ENCODE assay signal across 10 cellular contexts in the genomic region with DNA sequence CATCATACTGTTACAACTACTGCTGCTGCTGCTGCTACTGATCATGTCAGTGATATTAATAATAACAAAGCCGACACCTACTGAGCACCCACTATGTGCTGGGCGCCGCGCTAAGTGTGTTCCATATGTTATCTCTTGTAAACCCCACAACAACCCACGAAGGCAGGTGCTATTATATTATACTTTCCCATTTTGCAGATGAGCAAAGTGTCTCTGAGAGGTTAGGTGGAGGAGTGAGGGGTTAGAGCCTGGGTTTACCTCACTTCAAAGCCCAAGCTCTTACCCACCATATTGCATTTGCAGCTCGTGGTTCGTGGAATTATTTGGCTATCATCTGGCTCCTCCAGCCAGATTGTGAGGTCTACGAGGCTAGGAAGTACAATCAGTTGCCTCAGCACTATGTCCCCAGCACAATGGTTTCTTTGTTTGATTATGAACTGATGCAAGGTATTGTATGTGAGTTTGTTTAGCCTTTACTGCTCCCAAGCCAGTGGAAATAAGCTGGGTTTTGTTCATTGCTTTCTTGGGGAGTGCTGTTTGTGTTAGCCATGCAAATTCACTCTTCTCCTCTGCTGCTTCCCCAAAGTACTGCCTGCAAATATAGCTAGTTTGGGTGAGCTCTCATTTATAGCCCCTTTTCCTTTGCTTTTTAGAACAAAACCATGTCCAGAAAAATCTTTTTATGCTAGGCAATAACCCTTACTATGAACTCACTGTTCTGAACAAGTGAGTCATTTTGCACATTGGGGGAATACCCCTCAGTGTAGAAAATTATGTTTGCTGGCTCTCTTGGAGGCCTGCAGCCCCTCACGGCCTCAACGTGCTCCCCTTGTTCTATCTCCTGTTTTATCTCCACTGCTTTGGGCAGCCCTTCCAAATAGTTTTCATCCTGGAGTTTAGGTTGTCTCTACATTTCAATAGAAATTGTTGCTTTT. TPM values are rescaled to one million over a fixed set of nuclear protein-coding genes. Genes with fewer than 3 reads are reported as not detected.
A peak's percentile ranks its signal among the peaks of the same experiment; 100 is the strongest.
DNase-seq lines count a peak whose midpoint lies in the region; ATAC-seq and TF ChIP-seq lines count a peak whose summit lies in the region.
"Had no signal": no experiment of that assay in that cellular context is flagged by ENCODE, and none has a peak within 500 bp of the region (broad histone marks: within the 10 kb centered on the region; RNA-seq: fewer than 3 reads in every experiment).

No MANE protein-coding gene starts in this region.

- no peak overlapping the region for H3K27ac ChIP-seq in GM23338 (ENCODE audit: low read depth)
- H3K27ac ChIP-seq: epithelial cell of prostate, PC-9 had no signal

- H3K4me1 Mint-ChIP-seq in GM23338 (peaks cover 55% of the 10 kb centered on the region), neural crest cell (peaks cover 63% of the 10 kb centered on the region)

- no peaks in the 10 kb centered on the region for H3K79me2 ChIP-seq in GM23338 (replicated peaks; ENCODE audit: insufficient read depth)

- H3K4me2 ChIP-seq in GM23338 = no peak overlapping the region
- H3K4me2 ChIP-seq: PC-9 had no signal

- H3K9me3 Mint-ChIP-seq in GM23338 = no peaks in the 10 kb centered on the region
- H3K9me3 Mint-ChIP-seq in neural crest cell = no peaks in the 10 kb centered on the region

- peak overlapping the region; percentile 57; the same call in 1 of the 2 replicates for H2AFZ ChIP-seq in GM23338
- H2AFZ ChIP-seq: PC-9 had no signal

- no peaks in the 10 kb centered on the region for H3K27me3 ChIP-seq in GM23338 (ENCODE audit: insufficient read depth)

- ATAC-seq in GM18519 (IDR thresholded peaks at IDR 0.05; ENCODE audit: low FRiP score, unreplicated experiment) (peak; percentile 63), GM23338 (no peak), HG03135 (IDR thresholded peaks at IDR 0.05; ENCODE audit: unreplicated experiment) (no peak)

- TF ChIP-seq CTCF in GM23338 (conservative IDR thresholded peaks at IDR 0.05; ENCODE audit: low read depth in 2 of 2) (no peak), neural crest cell (conservative IDR thresholded peaks at IDR 0.05) (no peak)

- H3K27me3 Mint-ChIP-seq in GM23338 (ENCODE audit: insufficient read depth, low read depth, poor library complexity) (peaks cover 8% of the 10 kb centered on the region), neural crest cell (ENCODE audit: low read depth) (peaks cover 79% of the 10 kb centered on the region)

- H3K4me3 Mint-ChIP-seq in GM23338 (no peak overlapping the region), neural crest cell (peak overlapping the region; percentile 35)

- DNase-seq in GM23338 (ENCODE audit: low spot score) (no peak), NCI-H748 treated with DMSO at 0.1 percent for 48 hours (lab: John Stamatoyannopoulos, UW) (peak; percentile 80), neural crest cell (ENCODE audit: low read depth, low spot score) (no peak), iPS-NIHi11 (ENCODE audit: low spot score) (no peak), GOT3 (lab: John Stamatoyannopoulos, UW) (no peak)
- DNase-seq: kidney, PC-9 had no signal

- H3K9me2 ChIP-seq in GM23338 (ENCODE audit: insufficient read depth) = peaks cover 5% of the 10 kb centered on the region

- no peak overlapping the region for H3K4me3 ChIP-seq in GM23338
- H3K4me3 ChIP-seq: PC-9 had no signal

- no peaks in the 10 kb centered on the region for H4K20me1 ChIP-seq in GM23338 (replicated peaks; ENCODE audit: insufficient read depth)

- no peaks in the 10 kb centered on the region for H3K36me3 ChIP-seq in GM23338 (ENCODE audit: insufficient read depth)

- H3K4me1 ChIP-seq in GM23338 (ENCODE audit: insufficient read depth) = peaks cover 21% of the 10 kb centered on the region

- H3K36me3 Mint-ChIP-seq in GM23338 (ENCODE audit: low read depth) (no peaks in the 10 kb centered on the region), neural crest cell (ENCODE audit: low read depth) (no peaks in the 10 kb centered on the region)

- H3K27ac Mint-ChIP-seq in GM23338 (peak overlapping the region; percentile 47; the same call in 1 of the 2 replicates), neural crest cell (ENCODE audit: unreplicated experiment) (peak overlapping the region; percentile 21)

- H3F3A ChIP-seq in GM23338 (replicated peaks; ENCODE audit: low read depth) = no peaks in the 10 kb centered on the region

TF ChIP-seq in GM23338, 12 proteins besides CTCF, POLR2A, EP300 and RAD21 (continues in another document):
- TF ChIP-seq ZNF331 (CRISPR knock-in tag; IDR thresholded peaks at IDR 0.05; ENCODE audit: low read depth) (no peak), STAT1 (IDR thresholded peaks at IDR 0.05; ENCODE audit: unreplicated experiment) (no peak), EZH2phosphoT487 (IDR thresholded peaks at IDR 0.05; ENCODE audit: unreplicated experiment) (no peak), NANOG (IDR thresholded peaks at IDR 0.05; ENCODE audit: borderline replicate concordance) (no peak), EZH2 (IDR thresholded peaks at IDR 0.05; ENCODE audit: low read depth, unreplicated experiment) (no peak), CREB1 (CRISPR knock-in tag; IDR thresholded peaks at IDR 0.05; ENCODE audit: low read depth) (no peak), ZNF114 (CRISPR knock-in tag; IDR thresholded peaks at IDR 0.05) (no peak), JUNB (IDR thresholded peaks at IDR 0.05; ENCODE audit: unreplicated experiment) (no peak), POLR2AphosphoS5 (IDR thresholded peaks at IDR 0.05; ENCODE audit: low read depth) (no peak)
- TF ChIP-seq, protein P1, sequence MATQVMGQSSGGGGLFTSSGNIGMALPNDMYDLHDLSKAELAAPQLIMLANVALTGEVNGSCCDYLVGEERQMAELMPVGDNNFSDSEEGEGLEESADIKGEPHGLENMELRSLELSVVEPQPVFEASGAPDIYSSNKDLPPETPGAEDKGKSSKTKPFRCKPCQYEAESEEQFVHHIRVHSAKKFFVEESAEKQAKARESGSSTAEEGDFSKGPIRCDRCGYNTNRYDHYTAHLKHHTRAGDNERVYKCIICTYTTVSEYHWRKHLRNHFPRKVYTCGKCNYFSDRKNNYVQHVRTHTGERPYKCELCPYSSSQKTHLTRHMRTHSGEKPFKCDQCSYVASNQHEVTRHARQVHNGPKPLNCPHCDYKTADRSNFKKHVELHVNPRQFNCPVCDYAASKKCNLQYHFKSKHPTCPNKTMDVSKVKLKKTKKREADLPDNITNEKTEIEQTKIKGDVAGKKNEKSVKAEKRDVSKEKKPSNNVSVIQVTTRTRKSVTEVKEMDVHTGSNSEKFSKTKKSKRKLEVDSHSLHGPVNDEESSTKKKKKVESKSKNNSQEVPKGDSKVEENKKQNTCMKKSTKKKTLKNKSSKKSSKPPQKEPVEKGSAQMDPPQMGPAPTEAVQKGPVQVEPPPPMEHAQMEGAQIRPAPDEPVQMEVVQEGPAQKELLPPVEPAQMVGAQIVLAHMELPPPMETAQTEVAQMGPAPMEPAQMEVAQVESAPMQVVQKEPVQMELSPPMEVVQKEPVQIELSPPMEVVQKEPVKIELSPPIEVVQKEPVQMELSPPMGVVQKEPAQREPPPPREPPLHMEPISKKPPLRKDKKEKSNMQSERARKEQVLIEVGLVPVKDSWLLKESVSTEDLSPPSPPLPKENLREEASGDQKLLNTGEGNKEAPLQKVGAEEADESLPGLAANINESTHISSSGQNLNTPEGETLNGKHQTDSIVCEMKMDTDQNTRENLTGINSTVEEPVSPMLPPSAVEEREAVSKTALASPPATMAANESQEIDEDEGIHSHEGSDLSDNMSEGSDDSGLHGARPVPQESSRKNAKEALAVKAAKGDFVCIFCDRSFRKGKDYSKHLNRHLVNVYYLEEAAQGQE (IDR thresholded peaks at IDR 0.05; ENCODE audit: unreplicated experiment) = no peak
- TF ChIP-seq, protein P2, sequence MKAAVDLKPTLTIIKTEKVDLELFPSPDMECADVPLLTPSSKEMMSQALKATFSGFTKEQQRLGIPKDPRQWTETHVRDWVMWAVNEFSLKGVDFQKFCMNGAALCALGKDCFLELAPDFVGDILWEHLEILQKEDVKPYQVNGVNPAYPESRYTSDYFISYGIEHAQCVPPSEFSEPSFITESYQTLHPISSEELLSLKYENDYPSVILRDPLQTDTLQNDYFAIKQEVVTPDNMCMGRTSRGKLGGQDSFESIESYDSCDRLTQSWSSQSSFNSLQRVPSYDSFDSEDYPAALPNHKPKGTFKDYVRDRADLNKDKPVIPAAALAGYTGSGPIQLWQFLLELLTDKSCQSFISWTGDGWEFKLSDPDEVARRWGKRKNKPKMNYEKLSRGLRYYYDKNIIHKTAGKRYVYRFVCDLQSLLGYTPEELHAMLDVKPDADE (IDR thresholded peaks at IDR 0.05) = no peak

RNA-seq across cellular contexts. Expression of a gene that starts 47.9 kb away (rescaled TPM):
- total RNA-seq in GM23338 (2014; rRNA removed; shearing (Covaris generic)) = 34.3 and 39.7 TPM in 2 replicates
- polyA plus RNA-seq in GM23338 (2016; fragmentation: Nextera tagmentation; extraction: Ambion mirVana) = 28.8 and 31.5 TPM in 2 replicates
- 17.5 and 18.2 TPM in 2 replicates for total RNA-seq in neural crest cell

RNA-seq across cellular contexts. Expression of a gene that starts 48.2 kb away (rescaled TPM):
- 90.5 and 133 TPM in 2 replicates for total RNA-seq in GM23338 (2014; rRNA removed; shearing (Covaris generic))
- polyA plus RNA-seq in GM23338 (2016; fragmentation: Nextera tagmentation; extraction: Ambion mirVana) = 602 and 623 TPM in 2 replicates
- total RNA-seq in neural crest cell = 129 and 135 TPM in 2 replicates
